8 cellular contexts compared by ENCODE assay signal in genomic region chr5:150511641-150512367, GRCh38. TPM values are rescaled to one million over a fixed set of nuclear protein-coding genes. Genes with fewer than 3 reads are reported as not detected.
DNase-seq lines count a peak whose midpoint lies in the region; ATAC-seq and TF ChIP-seq lines count a peak whose summit lies in the region.

No MANE protein-coding gene starts in this region.

- H3K27me3 ChIP-seq in BJ (ENCODE audit: control insufficient read depth, insufficient read depth, low read length), result no peaks in the 10 kb centered on the region
- no peaks in the 10 kb centered on the region for H3K27me3 ChIP-seq in neural progenitor cell

- H3K9ac ChIP-seq in neural progenitor cell, result no peak overlapping the region

- peaks cover 5% of the 10 kb centered on the region for H3K27me3 Mint-ChIP-seq in neural progenitor cell (ENCODE audit: insufficient read depth, low read depth)

- peaks cover 99% of the 10 kb centered on the region for H3K79me2 ChIP-seq in neural progenitor cell (ENCODE audit: low read depth)

- H3K9me3 ChIP-seq in neural progenitor cell (ENCODE audit: low read depth), result no peaks in the 10 kb centered on the region

- peak overlapping the region; percentile 23 for H3K27ac ChIP-seq in neural progenitor cell

- POLR2A ChIA-PET in BJ (lab: Charles Lee), result interaction anchor here (0.6 kb wide), 1 partner anchor 31 kb away, joined by 5 read pairs; no protein-coding TSS in a partner anchor

- H3K36me3 Mint-ChIP-seq in neural progenitor cell, result no peaks in the 10 kb centered on the region

- peaks cover 40% of the 10 kb centered on the region for H3F3A ChIP-seq in neural progenitor cell (ENCODE audit: low read depth)

- H3K4me1 ChIP-seq in neural progenitor cell, result peaks cover 39% of the 10 kb centered on the region

- no peak for ATAC-seq in HG02973 (IDR thresholded peaks at IDR 0.05; ENCODE audit: unreplicated experiment)
- ATAC-seq in HG03565 (IDR thresholded peaks at IDR 0.05; ENCODE audit: unreplicated experiment), result no peak

- peak; percentile 73 for DNase-seq in BJ (ENCODE audit: low read depth)
- DNase-seq in RPMI7951 (ENCODE audit: low read depth), result peak; percentile 82
- DNase-seq in fibroblast of mammary gland (ENCODE audit: low read depth), result peak; percentile 91
- DNase-seq in neural progenitor cell (ENCODE audit: low spot score), result peak; percentile 80
- DNase-seq in NCI-H345 (lab: John Stamatoyannopoulos, UW), result no peak
- DNase-seq in NK-92 treated with Interleukin-12 subunit alpha and Interleukin-12 subunit beta, amount 100 ng/mL, for 24 hours (lab: John Stamatoyannopoulos, UW), result no peak

- H3K4me3 ChIP-seq in BJ (ENCODE audit: low read depth, low read length), result no peak overlapping the region
- H3K4me3 ChIP-seq in fibroblast of mammary gland (ENCODE audit: control insufficient read depth, low read depth, low read length), result no peak overlapping the region
- no peak overlapping the region for H3K4me3 ChIP-seq in neural progenitor cell

- H3K4me3 Mint-ChIP-seq in neural progenitor cell, result no peak overlapping the region

- peaks cover 80% of the 10 kb centered on the region for H4K20me1 ChIP-seq in neural progenitor cell (ENCODE audit: low read depth)

- H3K27ac Mint-ChIP-seq in neural progenitor cell, result no peak overlapping the region

- CTCF ChIA-PET in BJ (lab: Yijun Ruan, JAX), result interaction anchor here (1.6 to 3.4 kb wide), 4 partner anchors 12 to 61 kb away, joined by 4 to 12 read pairs (median 10); no protein-coding TSS in a partner anchor

- no peaks in the 10 kb centered on the region for H3K9me3 Mint-ChIP-seq in neural progenitor cell

- H3K36me3 ChIP-seq in BJ (ENCODE audit: control insufficient read depth, insufficient read depth, low read length) (peaks cover 2% of the 10 kb centered on the region), neural progenitor cell (no peaks in the 10 kb centered on the region)

- H3K4me1 Mint-ChIP-seq in neural progenitor cell, result peaks cover 71% of the 10 kb centered on the region

- no peak overlapping the region for H2AFZ ChIP-seq in neural progenitor cell (replicated peaks)

- no peak for TF ChIP-seq CTCF in BJ (IDR thresholded peaks at IDR 0.05; ENCODE audit: insufficient read depth, low read depth, low read length)
- no peak for TF ChIP-seq CTCF in fibroblast of mammary gland (conservative IDR thresholded peaks at IDR 0.05; ENCODE audit: control insufficient read depth, insufficient read depth, low read depth, low read length)
- no peak for TF ChIP-seq CTCF in neural progenitor cell (IDR thresholded peaks at IDR 0.05)

- H3K4me2 ChIP-seq in neural progenitor cell, result peak overlapping the region; percentile 54

RNA-seq across cellular contexts. Expression of gene NDST1, which starts 3.9 kb away (rescaled TPM):
- polyA plus RNA-seq in BJ (2011; rRNA removed), result 56.6 and 89.7 TPM in 2 replicates
- polyA minus RNA-seq in BJ (2011; rRNA and poly(A)+ RNA removed), result 65.4 and 72.6 TPM in 2 replicates
- total RNA-seq in RPMI7951 (2014; rRNA removed; shearing (Covaris generic)), result 18.5 and 21.3 TPM in 2 replicates
- total RNA-seq in neural progenitor cell (ENCODE audit: low replicate concordance), result 22.9 and 45.6 TPM in 2 replicates

Comparison
In these comparisons a context has a peak if more than half of its experiments do, and no peak if none do; other contexts are left out.
1. DNase-seq: peak in BJ (single experiment), RPMI7951 (single experiment), fibroblast of mammary gland (single experiment) and neural progenitor cell (single experiment); none in NCI-H345 (single experiment) and NK-92 treated with Interleukin-12 subunit alpha and Interleukin-12 subunit beta, amount 100 ng/mL, for 24 hours (single experiment).